9 cellular contexts compared by ENCODE assay signal in genomic region chr20:47784256-47784598, GRCh38. TPM values are rescaled to one million over a fixed set of nuclear protein-coding genes. Genes with fewer than 3 reads are reported as not detected.
DNase-seq lines count a peak whose midpoint lies in the region; ATAC-seq and TF ChIP-seq lines count a peak whose summit lies in the region.
"Had no signal": no experiment of that assay in that cellular context is flagged by ENCODE, and none has a peak within 500 bp of the region (broad histone marks: within the 10 kb centered on the region; RNA-seq: fewer than 3 reads in every experiment).

No MANE protein-coding gene starts in this region.

- H3K27ac ChIP-seq in iPS-18a (ENCODE audit: low read length) (no peak overlapping the region), skeletal muscle tissue (ENCODE audit: low read depth, low read length) (peak overlapping the region; percentile 51)

- in situ Hi-C loops in G401 (cut with HindIII; ENCODE audit: low sequenced_read_pairs): no loop called here

- peaks cover 41% of the 10 kb centered on the region for H3K27me3 ChIP-seq in iPS-18a (ENCODE audit: control insufficient read depth, insufficient read depth, low read length)
- H3K27me3 ChIP-seq in skeletal muscle tissue (ENCODE audit: control insufficient read depth in 3 of 3, insufficient read depth in 3 of 3, low read length in 3 of 3): peaks cover 30 to 38% (median 37%) of the 10 kb centered on the region in 3 donors

- no peak overlapping the region for H3K9ac ChIP-seq in iPS-18a (ENCODE audit: low read length)
- H3K9ac ChIP-seq in skeletal muscle tissue (ENCODE audit: low read depth in 1 of 3, low read length in 3 of 3): peak overlapping the region in 2 of 3 donors; percentile 32 to 54

- H3K36me3 ChIP-seq in iPS-18a (ENCODE audit: control insufficient read depth, low read depth, low read length): no peaks in the 10 kb centered on the region
- H3K36me3 ChIP-seq in skeletal muscle tissue (ENCODE audit: control insufficient read depth in 3 of 3, insufficient read depth in 3 of 3, low read length in 3 of 3): no peaks in the 10 kb centered on the region

- H3K4me3 ChIP-seq in HFF-Myc (replicated peaks; ENCODE audit: low read depth, low read length): peak overlapping the region; percentile 64
- H3K4me3 ChIP-seq in iPS-18a (ENCODE audit: low read length): peak overlapping the region; percentile 71
- peak overlapping the region; percentile 54 to 75 (median 61) for H3K4me3 ChIP-seq in skeletal muscle tissue (ENCODE audit: low read length in 3 of 3)

- H3K9me3 Mint-ChIP-seq in activated naive CD8-positive, alpha-beta T cell treated with anti-CD3 and anti-CD28 coated beads for 36 hours: no peaks in the 10 kb centered on the region
- H3K9me3 Mint-ChIP-seq: effector memory CD8-positive, alpha-beta T cell had no signal

- peak overlapping the region; percentile 40 for H3K4me3 Mint-ChIP-seq in activated naive CD8-positive, alpha-beta T cell treated with anti-CD3 and anti-CD28 coated beads for 36 hours

- H3K36me3 Mint-ChIP-seq in activated naive CD8-positive, alpha-beta T cell treated with anti-CD3 and anti-CD28 coated beads for 36 hours: no peaks in the 10 kb centered on the region

- TF ChIP-seq CTCF in HFF-Myc (IDR thresholded peaks at IDR 0.05; ENCODE audit: low read depth, low read length, missing control alignments): no peak

- peaks cover 49% of the 10 kb centered on the region for H3K27me3 Mint-ChIP-seq in activated naive CD8-positive, alpha-beta T cell treated with anti-CD3 and anti-CD28 coated beads for 36 hours

- no peak overlapping the region for H3K27ac Mint-ChIP-seq in activated naive CD8-positive, alpha-beta T cell treated with anti-CD3 and anti-CD28 coated beads for 36 hours
- H3K27ac Mint-ChIP-seq: effector memory CD8-positive, alpha-beta T cell had no signal

- H3K4me1 Mint-ChIP-seq in activated naive CD8-positive, alpha-beta T cell treated with anti-CD3 and anti-CD28 coated beads for 36 hours: peaks cover 13% of the 10 kb centered on the region

- no peak for DNase-seq in HFF-Myc (ENCODE audit: extremely low read depth, low read depth)
- no peak for DNase-seq in activated naive CD8-positive, alpha-beta T cell treated with anti-CD3 and anti-CD28 coated beads for 36 hours
- no peak for DNase-seq in EL
- DNase-seq in posterior cingulate gyrus: no peak
- no peak for DNase-seq in G401 (ENCODE audit: low spot score)
- DNase-seq: effector memory CD8-positive, alpha-beta T cell had no signal

- ATAC-seq in GM21737 (IDR thresholded peaks at IDR 0.05; ENCODE audit: unreplicated experiment): no peak
- ATAC-seq: effector memory CD8-positive, alpha-beta T cell had no signal

- H3K9me3 ChIP-seq in iPS-18a (ENCODE audit: control insufficient read depth, low read depth, low read length) (no peaks in the 10 kb centered on the region), skeletal muscle tissue (ENCODE audit: control insufficient read depth in 3 of 3, low read length in 3 of 3) (no peaks in the 10 kb centered on the region)

- intact Hi-C loops in posterior cingulate gyrus (cut with DNase I): loop anchor here (10.0 kb wide), 1 partner anchor 511 kb away; no protein-coding TSS in a partner anchor

- H3K4me1 ChIP-seq in iPS-18a (ENCODE audit: control insufficient read depth, low read depth, low read length) (peaks cover 11% of the 10 kb centered on the region), skeletal muscle tissue (ENCODE audit: control insufficient read depth in 3 of 3, insufficient read depth in 3 of 3, low read length in 3 of 3) (peaks cover 17 to 33% (median 22%) of the 10 kb centered on the region in 3 donors)

RNA-seq across cellular contexts. Expression of gene SULF2, which starts 1.1 kb away (rescaled TPM):
- under 1 TPM; 0.76 to 0.88 TPM for total RNA-seq in activated naive CD8-positive, alpha-beta T cell treated with anti-CD3 and anti-CD28 coated beads for 36 hours
- 32.9 TPM for total RNA-seq in skeletal muscle tissue
- total RNA-seq in G401 (2014; rRNA removed; shearing (Covaris generic)): 27.9 and 44.8 TPM in 2 replicates

Comparison
In these comparisons a context has a peak if more than half of its experiments do, and no peak if none do; other contexts are left out.
1. RNA of gene SULF2, which starts 1.1 kb away (total RNA-seq): 27.9 to 44.8 TPM in G401 and 32.9 TPM in skeletal muscle tissue (single experiment); 0.76 to 0.88 TPM in activated naive CD8-positive, alpha-beta T cell treated with anti-CD3 and anti-CD28 coated beads for 36 hours; every median in the first group is over 10 times any median in the second.
2. Peak in every context shown above with its lines, with median percentiles within 50 percentile points of each other: H3K4me3 ChIP-seq.